ENCODE assay signal across 1 cellular context in the genomic region with DNA sequence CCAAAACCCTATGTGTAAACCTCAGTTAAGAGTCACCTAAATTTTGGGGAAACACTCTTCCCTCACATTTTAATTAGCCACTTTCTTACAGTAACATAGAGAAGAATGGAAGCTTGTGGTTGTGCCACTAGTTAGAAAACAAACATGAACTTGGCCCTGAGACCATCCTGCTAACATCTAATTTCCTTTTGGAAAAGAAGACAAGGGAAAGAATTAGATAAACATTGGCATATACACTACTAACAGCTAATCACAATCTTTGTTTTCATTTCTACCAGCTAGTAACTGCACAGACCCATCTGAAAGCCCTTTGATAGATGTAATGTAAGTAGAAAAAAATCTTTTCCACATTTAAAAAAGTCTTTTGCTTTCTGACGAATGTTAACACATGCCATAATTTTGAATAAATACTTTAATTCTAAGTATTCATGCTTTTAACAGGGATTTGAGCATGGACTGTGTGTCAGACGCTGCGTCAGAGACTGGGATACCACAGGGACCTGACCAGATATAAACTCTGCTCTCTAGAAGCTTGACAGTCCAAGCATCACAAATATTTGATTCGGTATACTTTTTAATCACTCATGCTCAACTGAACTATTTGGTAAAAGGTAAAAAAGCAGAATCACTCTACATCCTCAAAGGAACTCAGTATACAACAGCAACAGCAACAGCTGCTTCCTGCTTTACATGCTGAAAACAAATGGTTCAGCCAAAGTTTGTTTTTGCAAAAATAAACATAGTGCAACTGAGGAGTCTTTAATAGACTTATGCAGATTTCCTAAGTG.
TF ChIP-seq lines count a peak whose summit lies in the region.

No MANE protein-coding gene starts in this region.

TF ChIP-seq in IMR-90, 13 proteins besides CTCF, POLR2A, EP300 and RAD21:
- TF ChIP-seq SMC3 (IDR thresholded peaks at IDR 0.05; ENCODE audit: low read depth, low read length) = no peak
- TF ChIP-seq, protein P1, sequence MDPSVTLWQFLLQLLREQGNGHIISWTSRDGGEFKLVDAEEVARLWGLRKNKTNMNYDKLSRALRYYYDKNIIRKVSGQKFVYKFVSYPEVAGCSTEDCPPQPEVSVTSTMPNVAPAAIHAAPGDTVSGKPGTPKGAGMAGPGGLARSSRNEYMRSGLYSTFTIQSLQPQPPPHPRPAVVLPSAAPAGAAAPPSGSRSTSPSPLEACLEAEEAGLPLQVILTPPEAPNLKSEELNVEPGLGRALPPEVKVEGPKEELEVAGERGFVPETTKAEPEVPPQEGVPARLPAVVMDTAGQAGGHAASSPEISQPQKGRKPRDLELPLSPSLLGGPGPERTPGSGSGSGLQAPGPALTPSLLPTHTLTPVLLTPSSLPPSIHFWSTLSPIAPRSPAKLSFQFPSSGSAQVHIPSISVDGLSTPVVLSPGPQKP (IDR thresholded peaks at IDR 0.05; ENCODE audit: borderline replicate concordance, low read depth, low read length) = no peak
- TF ChIP-seq USF2 (IDR thresholded peaks at IDR 0.05; ENCODE audit: low read depth, low read length) = no peak
- TF ChIP-seq FOS (IDR thresholded peaks at IDR 0.05; ENCODE audit: low read depth, low read length) = no peak
- TF ChIP-seq RFX5 (IDR thresholded peaks at IDR 0.05; ENCODE audit: low read depth, low read length) = no peak
- TF ChIP-seq BHLHE40 (IDR thresholded peaks at IDR 0.05; ENCODE audit: low read depth, low read length) = no peak
- TF ChIP-seq CHD1 (IDR thresholded peaks at IDR 0.05; ENCODE audit: low read depth, low read length) = no peak
- TF ChIP-seq MXI1 (IDR thresholded peaks at IDR 0.05; ENCODE audit: borderline replicate concordance, low read depth, low read length) = no peak
- no peak for TF ChIP-seq NFE2L2 (IDR thresholded peaks at IDR 0.05; ENCODE audit: low read depth, low read length)
- no peak for TF ChIP-seq RCOR1 (IDR thresholded peaks at IDR 0.05; ENCODE audit: insufficient replicate concordance, low read length)
- TF ChIP-seq MAZ (IDR thresholded peaks at IDR 0.05; ENCODE audit: borderline replicate concordance, low read depth, low read length) = no peak
- no peak for TF ChIP-seq CEBPB (IDR thresholded peaks at IDR 0.05; ENCODE audit: low read depth, low read length)
- TF ChIP-seq MAFK (IDR thresholded peaks at IDR 0.05; ENCODE audit: low read depth, low read length) = no peak
